Comparison of ENCODE assay signal across 12 cellular contexts in the genomic region with DNA sequence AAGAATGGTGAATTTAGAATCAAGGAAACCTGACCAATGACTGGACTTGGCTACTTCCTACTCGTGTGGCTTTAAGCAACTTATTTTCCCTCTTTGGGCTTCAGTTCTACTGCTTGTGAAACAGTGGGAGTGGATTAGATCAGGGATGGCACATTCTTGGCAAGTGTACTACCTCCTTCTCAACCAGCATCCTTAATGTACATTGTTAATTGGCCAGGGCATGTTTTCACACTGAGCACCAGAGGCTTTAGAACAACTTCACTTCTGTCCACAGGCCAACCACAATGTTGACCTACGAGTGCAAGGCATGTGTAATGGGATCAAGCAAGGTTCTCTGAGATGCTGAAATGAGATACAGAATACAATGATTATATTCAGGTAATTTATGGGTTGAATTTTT.
"Had no signal": no experiment of that assay in that cellular context is flagged by ENCODE, and none has a peak within 500 bp of the region (broad histone marks: within the 10 kb centered on the region; RNA-seq: fewer than 3 reads in every experiment).

No MANE protein-coding gene starts in this region.

- H3K27ac Mint-ChIP-seq: activated naive CD4-positive, alpha-beta T cell treated with anti-CD3 and anti-CD28 coated beads, Interleukin-2, amount 50 U/mL, for 24 hours; activated T-helper 2 cell treated with anti-CD3 and anti-CD28 coated beads, Interferon-gamma antibody, Interleukin-2, Interleukin-4, amounts not matched to agents 10 μg/mL and 5 μg/mL and 100 μg/mL, durations not matched to agents 14 hours and 24 hours and 36 hours; stimulated activated memory B cell treated with anti-CD40 and anti-IgM and Interleukin-4, amounts not matched to agents 10 μg/mL and 1 μg/mL and 100 μg/mL, for 72 hours; T-helper 1 cell treated with Interleukin-12 subunit alpha and Interleukin-12 subunit beta and Interleukin-4 antibody, amounts not matched to agents 30 μg/mL and 1 μg/mL, for 36 hours had no signal

- H3K9me3 Mint-ChIP-seq: activated naive CD4-positive, alpha-beta T cell treated with anti-CD3 and anti-CD28 coated beads, Interleukin-2, amount 50 U/mL, for 24 hours; activated T-helper 2 cell treated with anti-CD3 and anti-CD28 coated beads, Interferon-gamma antibody, Interleukin-2, Interleukin-4, amounts not matched to agents 10 μg/mL and 5 μg/mL and 100 μg/mL, durations not matched to agents 14 hours and 24 hours and 36 hours; stimulated activated memory B cell treated with anti-CD40 and anti-IgM and Interleukin-4, amounts not matched to agents 10 μg/mL and 1 μg/mL and 100 μg/mL, for 72 hours; T-helper 1 cell treated with Interleukin-12 subunit alpha and Interleukin-12 subunit beta and Interleukin-4 antibody, amounts not matched to agents 30 μg/mL and 1 μg/mL, for 36 hours had no signal

- DNase-seq: activated CD4-positive, alpha-beta T cell treated with anti-CD3 and anti-CD28 coated beads, Interleukin-2, amount 50 U/mL, for 1 hour; amygdala; dorsolateral prefrontal cortex; left ventricle myocardium superior; retina; substantia nigra had no signal

- H3K4me1 Mint-ChIP-seq: activated naive CD4-positive, alpha-beta T cell treated with anti-CD3 and anti-CD28 coated beads, Interleukin-2, amount 50 U/mL, for 24 hours; stimulated activated memory B cell treated with anti-CD40 and anti-IgM and Interleukin-4, amounts not matched to agents 10 μg/mL and 1 μg/mL and 100 μg/mL, for 72 hours had no signal

- H3K4me3 ChIP-seq: dorsolateral prefrontal cortex, hepatocyte had no signal

- H3K27ac ChIP-seq: dorsolateral prefrontal cortex, hepatocyte had no signal

- H3K4me2 ChIP-seq: hepatocyte had no signal

- ATAC-seq: esophagus mucosa; left ventricle myocardium superior; stimulated activated memory B cell treated with anti-CD40 and anti-IgM and Interleukin-4, amounts not matched to agents 10 μg/mL and 1 μg/mL and 100 μg/mL, for 72 hours had no signal

- H3K4me3 Mint-ChIP-seq: activated naive CD4-positive, alpha-beta T cell treated with anti-CD3 and anti-CD28 coated beads, Interleukin-2, amount 50 U/mL, for 24 hours; stimulated activated memory B cell treated with anti-CD40 and anti-IgM and Interleukin-4, amounts not matched to agents 10 μg/mL and 1 μg/mL and 100 μg/mL, for 72 hours; T-helper 1 cell treated with Interleukin-12 subunit alpha and Interleukin-12 subunit beta and Interleukin-4 antibody, amounts not matched to agents 30 μg/mL and 1 μg/mL, for 36 hours had no signal

- H3K36me3 Mint-ChIP-seq: activated naive CD4-positive, alpha-beta T cell treated with anti-CD3 and anti-CD28 coated beads, Interleukin-2, amount 50 U/mL, for 24 hours; stimulated activated memory B cell treated with anti-CD40 and anti-IgM and Interleukin-4, amounts not matched to agents 10 μg/mL and 1 μg/mL and 100 μg/mL, for 72 hours had no signal

- H2AFZ ChIP-seq: hepatocyte had no signal

- H3K27me3 ChIP-seq: hepatocyte had no signal
